In genomic region chr6:42714098-42714761, GRCh38 we compare ENCODE assay signal across 18 cellular contexts. TPM values are rescaled to one million over a fixed set of nuclear protein-coding genes. Genes with fewer than 3 reads are reported as not detected.
DNase-seq lines count a peak whose midpoint lies in the region; ATAC-seq and TF ChIP-seq lines count a peak whose summit lies in the region.
"Had no signal": no experiment of that assay in that cellular context is flagged by ENCODE, and none has a peak within 500 bp of the region (broad histone marks: within the 10 kb centered on the region; RNA-seq: fewer than 3 reads in every experiment).

No MANE protein-coding gene starts in this region.

- H3K4me2 ChIP-seq in SK-N-SH (no peak overlapping the region), fibroblast of lung (ENCODE audit: extremely low read depth, insufficient read depth, low read length) (no peak overlapping the region), skeletal muscle satellite cell (ENCODE audit: low read length) (peak overlapping the region; percentile 0)

- no peaks in the 10 kb centered on the region for H3K79me2 ChIP-seq in SK-N-SH (ENCODE audit: insufficient read depth)
- no peaks in the 10 kb centered on the region for H3K79me2 ChIP-seq in fibroblast of lung (ENCODE audit: control insufficient read depth, insufficient read depth, low read length)

- H3K4me3 Mint-ChIP-seq in MCF 10A (ENCODE audit: unreplicated experiment): no peak overlapping the region
- H3K4me3 Mint-ChIP-seq: activated naive CD8-positive, alpha-beta T cell treated with anti-CD3 and anti-CD28 coated beads, Interleukin-2, amount 50 U/mL, for 24 hours; activated T-cell treated with anti-CD3 and anti-CD28 coated beads, Interleukin-2, amount 50 U/mL, for 72 hours; CD8-positive, alpha-beta memory T cell; memory B cell had no signal

- no peaks in the 10 kb centered on the region for H3K27me3 Mint-ChIP-seq in MCF 10A (ENCODE audit: insufficient read depth, unreplicated experiment)
- H3K27me3 Mint-ChIP-seq: activated naive CD8-positive, alpha-beta T cell treated with anti-CD3 and anti-CD28 coated beads, Interleukin-2, amount 50 U/mL, for 24 hours; memory B cell had no signal

- H4K20me1 ChIP-seq in SK-N-SH (ENCODE audit: insufficient read depth) (no peaks in the 10 kb centered on the region), fibroblast of lung (ENCODE audit: control insufficient read depth, extremely low read depth, insufficient read depth, low read length) (no peaks in the 10 kb centered on the region)

- H3K9me3 Mint-ChIP-seq in MCF 10A (ENCODE audit: unreplicated experiment): peaks cover 11% of the 10 kb centered on the region

- H3K4me3 ChIP-seq in breast epithelium (no peak overlapping the region), SK-N-SH (ENCODE audit: low read depth in 2 of 2, low read length in 1 of 2) (no peak overlapping the region), fibroblast of lung (replicated peaks in 1 of 4; ENCODE audit: control extremely low read depth in 1 of 4, insufficient read depth in 1 of 4, low read depth in 3 of 4, low read length in 4 of 4) (no peak overlapping the region), skeletal muscle satellite cell (ENCODE audit: low read length) (no peak overlapping the region)
- H3K4me3 ChIP-seq: esophagus muscularis mucosa had no signal

- H3K9me3 ChIP-seq in breast epithelium: peaks cover 6 to 11% of the 10 kb centered on the region in 2 donors
- H3K9me3 ChIP-seq in SK-N-SH: peaks cover 5% of the 10 kb centered on the region; the same call in 1 of the 2 replicates
- no peaks in the 10 kb centered on the region for H3K9me3 ChIP-seq in fibroblast of lung (ENCODE audit: control insufficient read depth, insufficient read depth, low read depth, low read length)
- H3K9me3 ChIP-seq in skeletal muscle satellite cell (replicated peaks; ENCODE audit: low read length): no peaks in the 10 kb centered on the region

- no TSS peak for BruUV-seq in MCF 10A (replicated peaks; lab: Mats Ljungman, UMichigan)

- peaks cover 6% of the 10 kb centered on the region for H3K4me1 Mint-ChIP-seq in MCF 10A (ENCODE audit: insufficient read depth, unreplicated experiment)
- H3K4me1 Mint-ChIP-seq: activated naive CD8-positive, alpha-beta T cell treated with anti-CD3 and anti-CD28 coated beads, Interleukin-2, amount 50 U/mL, for 24 hours; CD8-positive, alpha-beta memory T cell; memory B cell had no signal

- H3K4me1 ChIP-seq in breast epithelium (no peaks in the 10 kb centered on the region), SK-N-SH (ENCODE audit: control insufficient read depth in 1 of 2, insufficient read depth in 2 of 2, low read depth in 1 of 2, low read length in 1 of 2) (no peaks in the 10 kb centered on the region), fibroblast of lung (ENCODE audit: control insufficient read depth, extremely low read depth, insufficient read depth, low read length) (no peaks in the 10 kb centered on the region), skeletal muscle satellite cell (ENCODE audit: control insufficient read depth, insufficient read depth, low read length) (peaks cover 8% of the 10 kb centered on the region)

- no peak for ATAC-seq in left lobe of liver
- ATAC-seq: activated naive CD8-positive, alpha-beta T cell treated with anti-CD3 and anti-CD28 coated beads, Interleukin-2, amount 50 U/mL, for 24 hours; activated T-cell treated with anti-CD3 and anti-CD28 coated beads, Interleukin-2, amount 50 U/mL, for 72 hours had no signal

- DNase-seq in MCF 10A (ENCODE audit: unreplicated experiment) (peak; percentile 30), breast epithelium (ENCODE audit: low spot score in 2 of 2) (no peak), SK-N-SH (no peak), fibroblast of lung (ENCODE audit: low read depth in 2 of 2) (peak; percentile 46 to 82), NCI-H510A treated with DMSO at 0.1 percent for 48 hours (lab: John Stamatoyannopoulos, UW) (no peak), HuH-7 (ENCODE audit: low spot score) (no peak), left lobe of liver (ENCODE audit: low spot score) (no peak)
- DNase-seq: ACHN; activated CD4-positive, alpha-beta T cell treated with anti-CD3 and anti-CD28 coated beads, Interleukin-2, amount 50 U/mL, for 48 hours; activated naive CD8-positive, alpha-beta T cell treated with anti-CD3 and anti-CD28 coated beads, Interleukin-2, amount 50 U/mL, for 24 hours; activated T-cell treated with anti-CD3 and anti-CD28 coated beads, Interleukin-2, amount 50 U/mL, for 72 hours; CD8-positive, alpha-beta memory T cell; cortex of kidney; NCI-H2081 had no signal

- TF ChIP-seq CTCF in MCF 10A (IDR thresholded peaks at IDR 0.05; ENCODE audit: unreplicated experiment) (no peak), breast epithelium (IDR thresholded peaks at IDR 0.05) (no peak), SK-N-SH (IDR thresholded peaks at IDR 0.05) (no peak), fibroblast of lung (conservative IDR thresholded peaks at IDR 0.05 in 1 of 2, IDR thresholded peaks at IDR 0.05 in 1 of 2; ENCODE audit: low read depth in 1 of 2, low read length in 2 of 2) (no peak)

- H2AFZ ChIP-seq in SK-N-SH (ENCODE audit: low read depth) (peak overlapping the region; percentile 43; the same call in 1 of the 2 replicates), fibroblast of lung (ENCODE audit: low read length) (no peak overlapping the region)

- H3K27ac ChIP-seq in breast epithelium (no peak overlapping the region), SK-N-SH (ENCODE audit: low read depth in 2 of 2, low read length in 1 of 2) (no peak overlapping the region), fibroblast of lung (ENCODE audit: insufficient read depth, low read length) (no peak overlapping the region)
- H3K27ac ChIP-seq: esophagus muscularis mucosa had no signal

- intact Hi-C loops in MCF 10A (cut with micrococcal nuclease) (no loop called here), breast epithelium (cut with DNase I; ENCODE audit: low total_unique reads) (no loop called here)

- TF ChIP-seq POLR2A in breast epithelium (IDR thresholded peaks at IDR 0.05): no peak

- CTCF ChIA-PET in MCF 10A (lab: Yijun Ruan, JAX): interaction anchor here (0.7 to 1.1 kb wide), 3 partner anchors 8 to 14 kb away, joined by 3 to 5 read pairs (median 3); no protein-coding TSS in a partner anchor
- CTCF ChIA-PET in SK-N-SH (lab: Yijun Ruan, JAX): no interaction called here

- H3K27me3 ChIP-seq in breast epithelium (no peaks in the 10 kb centered on the region), SK-N-SH (ENCODE audit: insufficient read depth) (no peaks in the 10 kb centered on the region), fibroblast of lung (ENCODE audit: control insufficient read depth, insufficient read depth, low read length) (no peaks in the 10 kb centered on the region), skeletal muscle satellite cell (ENCODE audit: control insufficient read depth, insufficient read depth, low read length) (no peaks in the 10 kb centered on the region)
- H3K27me3 ChIP-seq: esophagus muscularis mucosa had no signal

- POLR2A ChIA-PET in MCF 10A (lab: Yijun Ruan, JAX) (no interaction called here), SK-N-SH (lab: Yijun Ruan, JAX) (no interaction called here)

- no peak for TF ChIP-seq EP300 in SK-N-SH (IDR thresholded peaks at IDR 0.05; ENCODE audit: borderline replicate concordance in 1 of 2, low read depth in 1 of 2, low read length in 1 of 2)

- H3K9me2 ChIP-seq in SK-N-SH: no peaks in the 10 kb centered on the region

- H3K27ac Mint-ChIP-seq in MCF 10A (ENCODE audit: low read depth, unreplicated experiment): no peak overlapping the region
- H3K27ac Mint-ChIP-seq: activated naive CD8-positive, alpha-beta T cell treated with anti-CD3 and anti-CD28 coated beads, Interleukin-2, amount 50 U/mL, for 24 hours; activated T-cell treated with anti-CD3 and anti-CD28 coated beads, Interleukin-2, amount 50 U/mL, for 72 hours; memory B cell had no signal

- H3K36me3 Mint-ChIP-seq in MCF 10A (ENCODE audit: insufficient read depth, unreplicated experiment): no peaks in the 10 kb centered on the region

- H3K36me3 ChIP-seq in breast epithelium (no peaks in the 10 kb centered on the region), SK-N-SH (replicated peaks in 1 of 2; ENCODE audit: control insufficient read depth in 1 of 2, insufficient read depth in 2 of 2, low read length in 1 of 2) (no peaks in the 10 kb centered on the region), fibroblast of lung (ENCODE audit: control insufficient read depth, insufficient read depth, low read length) (no peaks in the 10 kb centered on the region), skeletal muscle satellite cell (ENCODE audit: insufficient read depth, low read length) (no peaks in the 10 kb centered on the region)
- H3K36me3 ChIP-seq: esophagus muscularis mucosa had no signal

- H3F3A ChIP-seq in SK-N-SH (replicated peaks; ENCODE audit: insufficient read depth): no peaks in the 10 kb centered on the region

- 61% methylated on average over 4 of the region's 4 CpGs for WGBS in SK-N-SH (ENCODE audit: low lambda C conversion rate)

- H3K9ac ChIP-seq in SK-N-SH (no peak overlapping the region), fibroblast of lung (ENCODE audit: insufficient read depth, low read length) (no peak overlapping the region), skeletal muscle satellite cell (ENCODE audit: low read depth, low read length) (no peak overlapping the region)

- no peak for TF ChIP-seq RAD21 in SK-N-SH (IDR thresholded peaks at IDR 0.05; ENCODE audit: low read length)

TF ChIP-seq in SK-N-SH, 30 proteins besides CTCF, POLR2A, EP300 and RAD21 (continues in another document):
- TF ChIP-seq JUND (IDR thresholded peaks at IDR 0.05): 0 out of 2 replicates have a peak, but pooled peaks have one; percentile 15
- TF ChIP-seq SIN3A (IDR thresholded peaks at IDR 0.05; ENCODE audit: borderline replicate concordance, low read depth, low read length): no peak

RNA-seq across cellular contexts. Expression of gene PRPH2, which starts 8.2 kb away (rescaled TPM):
- not detected in 2 replicates for total RNA-seq in MCF 10A (2022)
- total RNA-seq in breast epithelium: under 1 TPM in 2 of 3 donors, not detected in 1; 0.32 to 0.59 TPM
- not detected in 2 replicates for polyA plus RNA-seq in SK-N-SH (2012; rRNA removed)
- polyA plus RNA-seq in SK-N-SH (2012; cell fraction: cytosol; rRNA removed): not detected in 2 replicates
- not detected in 2 replicates for polyA plus RNA-seq in SK-N-SH (2012; cell fraction: nucleus; rRNA removed)
- total RNA-seq in fibroblast of lung: 5.1 and 8.6 TPM in 2 replicates
- polyA plus RNA-seq in fibroblast of lung: 4.0 and 6.3 TPM in 2 replicates
- 3.0 and 4.4 TPM in 2 replicates for polyA plus RNA-seq in fibroblast of lung (2012)
- 8.0 and 10.1 TPM in 2 replicates for polyA minus RNA-seq in fibroblast of lung (ENCODE audit: low replicate concordance)
- total RNA-seq in skeletal muscle satellite cell (2012; rRNA removed): under 0.01 and 0.22 TPM in 2 replicates
- not detected for total RNA-seq in left lobe of liver
- polyA plus RNA-seq: neural cell had no signal

RNA-seq across cellular contexts. Expression of gene TBCC, which starts 31.7 kb away (rescaled TPM):
- total RNA-seq in MCF 10A (2022) (13.7 and 19.4 TPM in 2 replicates), breast epithelium (10 to 100 TPM; 21.3 to 27.7 (median 26.3) TPM), fibroblast of lung (50.0 and 50.6 TPM in 2 replicates), left lobe of liver (6.6 TPM)
- polyA plus RNA-seq in SK-N-SH (2012; rRNA removed) (12.7 and 18.2 TPM in 2 replicates), fibroblast of lung (18.2 and 18.7 TPM in 2 replicates)
- polyA plus RNA-seq in SK-N-SH (2012; cell fraction: cytosol; rRNA removed): 12.9 and 15.1 TPM in 2 replicates
- polyA plus RNA-seq in SK-N-SH (2012; cell fraction: nucleus; rRNA removed): 11.8 and 12.9 TPM in 2 replicates
- 22.5 and 25.1 TPM in 2 replicates for polyA plus RNA-seq in fibroblast of lung (2012)
- 19.8 and 31.7 TPM in 2 replicates for polyA minus RNA-seq in fibroblast of lung (ENCODE audit: low replicate concordance)
- total RNA-seq in skeletal muscle satellite cell (2012; rRNA removed): 28.9 and 30.4 TPM in 2 replicates

Comparison
In these comparisons a context has a peak if more than half of its experiments do, and no peak if none do; other contexts are left out.
1. DNase-seq: peak in MCF 10A (single experiment) and fibroblast of lung (2 of 2); none in breast epithelium (0 of 2), SK-N-SH (single experiment), NCI-H510A treated with DMSO at 0.1 percent for 48 hours (single experiment), HuH-7 (single experiment) and left lobe of liver (single experiment).